11 cellular contexts compared by ENCODE assay signal in genomic region chr17:63907161-63907778, GRCh38. TPM values are rescaled to one million over a fixed set of nuclear protein-coding genes. Genes with fewer than 3 reads are reported as not detected.
DNase-seq lines count a peak whose midpoint lies in the region; ATAC-seq, FAIRE-seq and TF ChIP-seq lines count a peak whose summit lies in the region.
"Not testable (repeated sequence)": the region's sequence is repeated elsewhere in the genome, so short reads cannot be mapped to it uniquely, and the experiment has no call there.
"Had no signal": no experiment of that assay in that cellular context is flagged by ENCODE, and none has a peak within 500 bp of the region (broad histone marks: within the 10 kb centered on the region; RNA-seq: fewer than 3 reads in every experiment).

No MANE protein-coding gene starts in this region.

- not testable (repeated sequence) for H3K9me1 ChIP-seq in K562 (ENCODE audit: control insufficient read depth, insufficient read depth, low read length)

- not testable (repeated sequence) for TF ChIP-seq CTCF in A549 (IDR thresholded peaks at IDR 0.05)
- TF ChIP-seq CTCF in DOHH2 (IDR thresholded peaks at IDR 0.05; ENCODE audit: low read depth, low read length, poor library complexity, severe bottlenecking) (peak; percentile 32), K562 (IDR thresholded peaks at IDR 0.05 in 2 of 3, conservative IDR thresholded peaks at IDR 0.05 in 1 of 3; ENCODE audit: insufficient read depth in 2 of 3, low read depth in 1 of 3, low read length in 3 of 3) (peak; percentile 34 to 39 (median 37); a peak in 3 of 6 replicates), neural crest cell (conservative IDR thresholded peaks at IDR 0.05) (peak; percentile 39)

- not testable (repeated sequence) for H3K79me2 ChIP-seq in DOHH2 (ENCODE audit: control insufficient read depth, low read length); K562 (ENCODE audit: control insufficient read depth, insufficient read depth, low read length)

- not testable (repeated sequence) for H3K36me3 Mint-ChIP-seq in neural crest cell (ENCODE audit: low read depth)

- not testable (repeated sequence) for H3K36me3 ChIP-seq in DOHH2 (ENCODE audit: control insufficient read depth, low read length); K562 (ENCODE audit: control insufficient read depth, insufficient read depth, low read length)

- not testable (repeated sequence) for H3K27ac ChIP-seq in A549; DOHH2 (ENCODE audit: low read depth, low read length); K562 (ENCODE audit: extremely low read depth, low read depth, low read length)

- intact Hi-C loops in K562 (cut with micrococcal nuclease): loop anchor here (10.0 kb wide), 1 partner anchor 508 kb away; no protein-coding TSS in a partner anchor
- intact Hi-C loops in Right ventricle myocardium inferior (cut with DNase I): not testable (repeated sequence)

- not testable (repeated sequence) for H3F3A ChIP-seq in DOHH2 (ENCODE audit: control insufficient read depth, insufficient read depth)

- not testable (repeated sequence) for H3K4me3 ChIP-seq in A549; DOHH2 (ENCODE audit: low read length); K562

- 41% methylated on average over 12 of the region's 12 CpGs for WGBS in A549 (ENCODE audit: missing lambda C conversion rate)
- WGBS in K562 (ENCODE audit: insufficient coverage, low coverage, missing lambda C conversion rate): 42% methylated on average over 10 of the region's 12 CpGs

- H4K20me1 ChIP-seq in DOHH2 (ENCODE audit: control insufficient read depth, insufficient read depth, low read depth, low read length); K562 (replicated peaks; ENCODE audit: control insufficient read depth, insufficient read depth, low read length): not testable (repeated sequence)

- not testable (repeated sequence) for H3K9me2 ChIP-seq in DOHH2 (replicated peaks; ENCODE audit: control insufficient read depth, low read length)

- H2AFZ ChIP-seq in K562 (ENCODE audit: low read depth, low read length): not testable (repeated sequence)

- ATAC-seq in A549 (peak; percentile 44 to 72; a peak in 3 of 6 replicates), K562 (peak; percentile 93), Right ventricle myocardium inferior (peak; percentile 37)

- not testable (repeated sequence) for H3K9me3 Mint-ChIP-seq in neural crest cell

- H3K27me3 Mint-ChIP-seq in neural crest cell (ENCODE audit: low read depth): peaks cover 28% of the 10 kb centered on the region

- not testable (repeated sequence) for TF ChIP-seq POLR2A in A549 (IDR thresholded peaks at IDR 0.05; ENCODE audit: low read length); K562 (conservative IDR thresholded peaks at IDR 0.05)

- not testable (repeated sequence) for H3K4me1 ChIP-seq in A549; DOHH2 (ENCODE audit: control insufficient read depth, low read length); K562 (replicated peaks in 1 of 2; ENCODE audit: control insufficient read depth in 2 of 2, insufficient read depth in 2 of 2, low read length in 2 of 2)

- not testable (repeated sequence) for H3K9me3 ChIP-seq in A549; DOHH2 (ENCODE audit: control insufficient read depth, insufficient read depth, low read length); K562 (replicated peaks; ENCODE audit: control insufficient read depth, insufficient read depth, low read depth, low read length)

- not testable (repeated sequence) for H3K4me1 Mint-ChIP-seq in neural crest cell

- not testable (repeated sequence) for H3K4me2 ChIP-seq in A549; DOHH2 (ENCODE audit: low read length); K562 (ENCODE audit: insufficient read depth, low read length)

- in situ Hi-C loops in K562 (cut with MboI): not testable (repeated sequence)

- FAIRE-seq in A549 (lab: Jason Lieb, UNC): not testable (repeated sequence)
- FAIRE-seq in K562 (lab: Jason Lieb, UNC): peak; percentile 57

- H3K4me3 Mint-ChIP-seq in neural crest cell: not testable (repeated sequence)

- H3K27me3 ChIP-seq in DOHH2 (ENCODE audit: control insufficient read depth, low read length) (peaks cover 18% of the 10 kb centered on the region), K562 (ENCODE audit: control insufficient read depth in 2 of 2, insufficient read depth in 2 of 2, low read length in 2 of 2) (peaks cover 9 to 32% of the 10 kb centered on the region in 2 experiments; a peak in 4 of 5 replicates)

- TF ChIP-seq RAD21 in A549 (conservative IDR thresholded peaks at IDR 0.05 in 1 of 2, IDR thresholded peaks at IDR 0.05 in 1 of 2): not testable (repeated sequence)
- TF ChIP-seq RAD21 in Ishikawa (IDR thresholded peaks at IDR 0.05; ENCODE audit: low read depth) (peak; percentile 9; the same call in 1 of the 2 replicates), K562 (CRISPR knock-in tag; conservative IDR thresholded peaks at IDR 0.05 in 1 of 2, IDR thresholded peaks at IDR 0.05 in 1 of 2) (peak in 1 of 2 experiments; percentile 40; a peak in 2 of 4 replicates)

- CTCF ChIA-PET in A549 (lab: Yijun Ruan, JAX): interaction anchor here (0.7 to 8.8 kb wide), 12 partner anchors 10 to 227 kb away, joined by 3 to 80 read pairs (median 4); partner anchors contain the start of genes GH1 and ICAM2
- CTCF ChIA-PET in K562 (lab: Yijun Ruan, JAX; ENCODE audit: low intra/inter-chr PET ratio): interaction anchor here (0.7 kb wide), 1 partner anchor 15 kb away, joined by 3 read pairs; no protein-coding TSS in a partner anchor

- POLR2A ChIA-PET in A549 (lab: Yijun Ruan, JAX): not testable (repeated sequence)
- POLR2A ChIA-PET in K562 (lab: Yijun Ruan, JAX): interaction anchor here (0.6 to 1.3 kb wide), 2 partner anchors 187 to 238 kb away, joined by 3 read pairs; no protein-coding TSS in a partner anchor

- not testable (repeated sequence) for TF ChIP-seq EP300 in A549 (IDR thresholded peaks at IDR 0.05); Ishikawa (IDR thresholded peaks at IDR 0.05; ENCODE audit: borderline replicate concordance); K562 (IDR thresholded peaks at IDR 0.05; ENCODE audit: low read length)

- not testable (repeated sequence) for H3K27ac Mint-ChIP-seq in neural crest cell (ENCODE audit: unreplicated experiment)

- DNase-seq in A549 (ENCODE audit: low read depth in 1 of 2, low spot score in 1 of 2); Right ventricle myocardium inferior (ENCODE audit: missing footprints); neural crest cell (ENCODE audit: low read depth, low spot score): not testable (repeated sequence)
- DNase-seq in NCI-H82 (lab: John Stamatoyannopoulos, UW) (peak; percentile 81), UCSD-AML1 (lab: John Stamatoyannopoulos, UW; ENCODE audit: unreplicated experiment) (peak; percentile 16), K562 (ENCODE audit: extremely low read depth in 1 of 4, low spot score in 3 of 4) (peak in 3 of 4 experiments; percentile 27 to 60 (median 34))

- not testable (repeated sequence) for BruUV-seq in K562 (replicated peaks; lab: Mats Ljungman, UMichigan)

- H3K9ac ChIP-seq in K562 (ENCODE audit: insufficient read depth in 1 of 2, low read depth in 2 of 2, low read length in 2 of 2): not testable (repeated sequence)

RNA-seq across cellular contexts. Expression of gene CSHL1, which starts 3.8 kb away (rescaled TPM):
- polyA plus RNA-seq in A549 (2011; rRNA removed) (not detected in 2 replicates), A549 (2017; fragmentation: RNase III; extraction: RNeasy Plus Mini Kit Qiagen cat#74134 plus additional on column Dnase treatment) (not detected in 3 replicates), K562 (2011; rRNA removed) (not detected in 2 replicates), K562 (2014; fragmentation: Illumina TruSeq; extraction: Trizol) (not detected in 2 replicates), K562 (2014; fragmentation: Nextera tagmentation; extraction: Ambion mirVana) (not detected), K562 (2014; rRNA removed) (not detected in 2 replicates)
- not detected in 2 replicates for polyA plus RNA-seq in A549 (2012; cell fraction: cytosol; rRNA removed)
- polyA plus RNA-seq in A549 (2012; cell fraction: nucleus; rRNA removed): not detected in 2 replicates
- not detected in 2 replicates for polyA minus RNA-seq in A549 (2011; rRNA and poly(A)+ RNA removed)
- not detected in 2 replicates for total RNA-seq in K562 (2011; cell fraction: chromatin; rRNA removed; ENCODE audit: low replicate concordance)
- total RNA-seq in K562 (2011; cell fraction: nucleolus; rRNA removed): not detected in 2 replicates
- total RNA-seq in K562 (2011; cell fraction: nucleoplasm; rRNA removed): not detected in 2 replicates
- total RNA-seq in K562 (2014; rRNA removed) (not detected in 2 replicates), K562 (2014; rRNA removed; fragmentation: Illumina TruSeq; extraction: Trizol) (not detected in 2 replicates), K562 (2015; rRNA removed; fragmentation: Illumina TruSeq; extraction: Trizol) (not detected in 2 replicates), K562 (2021) (not detected in 2 replicates), Right ventricle myocardium inferior (not detected), neural crest cell (not detected in 2 replicates)
- not detected in 2 replicates for polyA plus RNA-seq in K562 (2011; cell fraction: cytosol; rRNA removed)
- polyA plus RNA-seq in K562 (2011; cell fraction: nucleus; rRNA removed): not detected in 2 replicates
- not detected in 2 replicates for polyA plus RNA-seq in K562 (2012)
- polyA minus RNA-seq in K562 (2011; rRNA and poly(A)+ RNA removed): not detected in 2 replicates
- not detected in 2 replicates for polyA minus RNA-seq in K562 (2011; cell fraction: cytosol; rRNA and poly(A)+ RNA removed)
- polyA minus RNA-seq in K562 (2011; cell fraction: nucleus; rRNA and poly(A)+ RNA removed): not detected in 2 replicates
- total RNA-seq: G401, ovary, T-helper 17 cell had no signal
- polyA plus RNA-seq: ovary had no signal

RNA-seq across cellular contexts. Expression of gene CSH1, which starts 10.9 kb away (rescaled TPM):
- polyA plus RNA-seq in A549 (2011; rRNA removed) (not detected in 2 replicates), A549 (2017; fragmentation: RNase III; extraction: RNeasy Plus Mini Kit Qiagen cat#74134 plus additional on column Dnase treatment) (not detected in 3 replicates), K562 (2011; rRNA removed) (not detected in 2 replicates), K562 (2014; fragmentation: Illumina TruSeq; extraction: Trizol) (not detected in 2 replicates), K562 (2014; fragmentation: Nextera tagmentation; extraction: Ambion mirVana) (not detected), K562 (2014; rRNA removed) (not detected in 2 replicates)
- polyA plus RNA-seq in A549 (2012; cell fraction: cytosol; rRNA removed): not detected in 2 replicates
- not detected in 2 replicates for polyA plus RNA-seq in A549 (2012; cell fraction: nucleus; rRNA removed)
- polyA minus RNA-seq in A549 (2011; rRNA and poly(A)+ RNA removed): not detected in 2 replicates
- not detected in 2 replicates for total RNA-seq in K562 (2011; cell fraction: chromatin; rRNA removed; ENCODE audit: low replicate concordance)
- not detected in 2 replicates for total RNA-seq in K562 (2011; cell fraction: nucleolus; rRNA removed)
- not detected in 2 replicates for total RNA-seq in K562 (2011; cell fraction: nucleoplasm; rRNA removed)
- total RNA-seq in K562 (2014; rRNA removed) (not detected in 2 replicates), K562 (2014; rRNA removed; fragmentation: Illumina TruSeq; extraction: Trizol) (not detected in 2 replicates), K562 (2015; rRNA removed; fragmentation: Illumina TruSeq; extraction: Trizol) (not detected in 2 replicates), K562 (2021) (not detected in 2 replicates), Right ventricle myocardium inferior (not detected), neural crest cell (not detected in 2 replicates)
- not detected in 2 replicates for polyA plus RNA-seq in K562 (2011; cell fraction: cytosol; rRNA removed)
- not detected in 2 replicates for polyA plus RNA-seq in K562 (2011; cell fraction: nucleus; rRNA removed)
- polyA plus RNA-seq in K562 (2012): 0.25 TPM in 1 of 2 replicates, not detected in the other
- polyA minus RNA-seq in K562 (2011; rRNA and poly(A)+ RNA removed): not detected in 2 replicates
- not detected in 2 replicates for polyA minus RNA-seq in K562 (2011; cell fraction: cytosol; rRNA and poly(A)+ RNA removed)
- polyA minus RNA-seq in K562 (2011; cell fraction: nucleus; rRNA and poly(A)+ RNA removed): not detected in 2 replicates
- total RNA-seq: G401, ovary had no signal
- polyA plus RNA-seq: ovary had no signal

RNA-seq across cellular contexts. Expression of gene GH1, which starts 11.4 kb away (rescaled TPM):
- polyA plus RNA-seq in A549 (2011; rRNA removed) (not detected in 2 replicates), A549 (2017; fragmentation: RNase III; extraction: RNeasy Plus Mini Kit Qiagen cat#74134 plus additional on column Dnase treatment) (not detected in 3 replicates), K562 (2011; rRNA removed) (not detected in 2 replicates), K562 (2014; fragmentation: Illumina TruSeq; extraction: Trizol) (not detected in 2 replicates), K562 (2014; fragmentation: Nextera tagmentation; extraction: Ambion mirVana) (not detected), K562 (2014; rRNA removed) (not detected in 2 replicates)
- not detected in 2 replicates for polyA plus RNA-seq in A549 (2012; cell fraction: cytosol; rRNA removed)
- not detected in 2 replicates for polyA plus RNA-seq in A549 (2012; cell fraction: nucleus; rRNA removed)
- polyA minus RNA-seq in A549 (2011; rRNA and poly(A)+ RNA removed): not detected in 2 replicates
- not detected in 2 replicates for total RNA-seq in K562 (2011; cell fraction: chromatin; rRNA removed; ENCODE audit: low replicate concordance)
- total RNA-seq in K562 (2011; cell fraction: nucleolus; rRNA removed): not detected in 2 replicates
- total RNA-seq in K562 (2011; cell fraction: nucleoplasm; rRNA removed): not detected in 2 replicates
- total RNA-seq in K562 (2014; rRNA removed) (not detected in 2 replicates), K562 (2014; rRNA removed; fragmentation: Illumina TruSeq; extraction: Trizol) (not detected in 2 replicates), K562 (2015; rRNA removed; fragmentation: Illumina TruSeq; extraction: Trizol) (not detected in 2 replicates), K562 (2021) (not detected in 2 replicates), Right ventricle myocardium inferior (not detected), neural crest cell (not detected in 2 replicates)
- polyA plus RNA-seq in K562 (2011; cell fraction: cytosol; rRNA removed): not detected in 2 replicates
- polyA plus RNA-seq in K562 (2011; cell fraction: nucleus; rRNA removed): not detected in 2 replicates
- not detected in 2 replicates for polyA plus RNA-seq in K562 (2012)
- polyA minus RNA-seq in K562 (2011; rRNA and poly(A)+ RNA removed): not detected in 2 replicates
- not detected in 2 replicates for polyA minus RNA-seq in K562 (2011; cell fraction: cytosol; rRNA and poly(A)+ RNA removed)
- polyA minus RNA-seq in K562 (2011; cell fraction: nucleus; rRNA and poly(A)+ RNA removed): not detected in 2 replicates
- total RNA-seq: G401, ovary, T-helper 17 cell had no signal
- polyA plus RNA-seq: ovary had no signal

RNA-seq across cellular contexts. Expression of gene CD79B, which starts 24.9 kb away (rescaled TPM):
- 0.14 and 0.19 TPM in 2 replicates for polyA plus RNA-seq in A549 (2011; rRNA removed)
- polyA plus RNA-seq in A549 (2012; cell fraction: cytosol; rRNA removed): 0.08 and 0.17 TPM in 2 replicates
- polyA plus RNA-seq in A549 (2012; cell fraction: nucleus; rRNA removed): 0.05 TPM in 1 of 2 replicates, not detected in the other
- polyA plus RNA-seq in A549 (2017; fragmentation: RNase III; extraction: RNeasy Plus Mini Kit Qiagen cat#74134 plus additional on column Dnase treatment): not detected in 3 replicates
- not detected in 2 replicates for polyA minus RNA-seq in A549 (2011; rRNA and poly(A)+ RNA removed)
- not detected in 2 replicates for total RNA-seq in K562 (2011; cell fraction: chromatin; rRNA removed; ENCODE audit: low replicate concordance)
- total RNA-seq in K562 (2011; cell fraction: nucleolus; rRNA removed): not detected in 2 replicates
- 0.59 TPM in 1 of 2 replicates, not detected in the other for total RNA-seq in K562 (2011; cell fraction: nucleoplasm; rRNA removed)
- not detected in 2 replicates for total RNA-seq in K562 (2014; rRNA removed)
- total RNA-seq in K562 (2014; rRNA removed; fragmentation: Illumina TruSeq; extraction: Trizol): 0.44 TPM in 1 of 2 replicates, not detected in the other
- not detected in 2 replicates for total RNA-seq in K562 (2015; rRNA removed; fragmentation: Illumina TruSeq; extraction: Trizol)
- total RNA-seq in K562 (2021): 0.38 and 0.62 TPM in 2 replicates
- polyA plus RNA-seq in K562 (2011; rRNA removed): 0.34 and 0.50 TPM in 2 replicates
- 0.36 and 0.80 TPM in 2 replicates for polyA plus RNA-seq in K562 (2011; cell fraction: cytosol; rRNA removed)
- polyA plus RNA-seq in K562 (2011; cell fraction: nucleus; rRNA removed): 0.38 and 0.46 TPM in 2 replicates
- 0.86 and 0.99 TPM in 2 replicates for polyA plus RNA-seq in K562 (2012)
- polyA plus RNA-seq in K562 (2014; fragmentation: Illumina TruSeq; extraction: Trizol): 0.12 and 0.39 TPM in 2 replicates
- under 1 TPM; 0.15 to 0.18 TPM for polyA plus RNA-seq in K562 (2014; fragmentation: Nextera tagmentation; extraction: Ambion mirVana)
- polyA plus RNA-seq in K562 (2014; rRNA removed): 0.57 TPM in 1 of 2 replicates, not detected in the other
- not detected in 2 replicates for polyA minus RNA-seq in K562 (2011; rRNA and poly(A)+ RNA removed)
- not detected in 2 replicates for polyA minus RNA-seq in K562 (2011; cell fraction: cytosol; rRNA and poly(A)+ RNA removed)
- not detected in 2 replicates for polyA minus RNA-seq in K562 (2011; cell fraction: nucleus; rRNA and poly(A)+ RNA removed)
- total RNA-seq in Right ventricle myocardium inferior: 6.9 TPM
- total RNA-seq in neural crest cell: 0.86 and 1.0 TPM in 2 replicates

RNA-seq across cellular contexts. Expression of gene GH2, which starts 25.5 kb away (rescaled TPM):
- polyA plus RNA-seq in A549 (2011; rRNA removed): not detected in 2 replicates
- not detected in 2 replicates for polyA plus RNA-seq in A549 (2012; cell fraction: cytosol; rRNA removed)
- polyA plus RNA-seq in A549 (2012; cell fraction: nucleus; rRNA removed): not detected in 2 replicates
- polyA plus RNA-seq in A549 (2017; fragmentation: RNase III; extraction: RNeasy Plus Mini Kit Qiagen cat#74134 plus additional on column Dnase treatment): not detected in 3 replicates
- not detected in 2 replicates for polyA minus RNA-seq in A549 (2011; rRNA and poly(A)+ RNA removed)
- not detected in 2 replicates for total RNA-seq in K562 (2011; cell fraction: chromatin; rRNA removed; ENCODE audit: low replicate concordance)
- not detected in 2 replicates for total RNA-seq in K562 (2011; cell fraction: nucleolus; rRNA removed)
- not detected in 2 replicates for total RNA-seq in K562 (2011; cell fraction: nucleoplasm; rRNA removed)
- total RNA-seq in K562 (2014; rRNA removed): not detected in 2 replicates
- not detected in 2 replicates for total RNA-seq in K562 (2014; rRNA removed; fragmentation: Illumina TruSeq; extraction: Trizol)
- total RNA-seq in K562 (2015; rRNA removed; fragmentation: Illumina TruSeq; extraction: Trizol): not detected in 2 replicates
- total RNA-seq in K562 (2021): not detected in 2 replicates
- not detected in 2 replicates for polyA plus RNA-seq in K562 (2011; rRNA removed)
- not detected in 2 replicates for polyA plus RNA-seq in K562 (2011; cell fraction: cytosol; rRNA removed)
- not detected in 2 replicates for polyA plus RNA-seq in K562 (2011; cell fraction: nucleus; rRNA removed)
- not detected in 2 replicates for polyA plus RNA-seq in K562 (2012)
- polyA plus RNA-seq in K562 (2014; fragmentation: Illumina TruSeq; extraction: Trizol): not detected in 2 replicates
- not detected for polyA plus RNA-seq in K562 (2014; fragmentation: Nextera tagmentation; extraction: Ambion mirVana)
- polyA plus RNA-seq in K562 (2014; rRNA removed): 0.18 TPM in 1 of 2 replicates, not detected in the other
- not detected in 2 replicates for polyA minus RNA-seq in K562 (2011; rRNA and poly(A)+ RNA removed)
- polyA minus RNA-seq in K562 (2011; cell fraction: cytosol; rRNA and poly(A)+ RNA removed): not detected in 2 replicates
- polyA minus RNA-seq in K562 (2011; cell fraction: nucleus; rRNA and poly(A)+ RNA removed): not detected in 2 replicates
- total RNA-seq in Right ventricle myocardium inferior: not detected
- not detected in 2 replicates for total RNA-seq in neural crest cell
- total RNA-seq: G401, ovary, T-helper 17 cell had no signal
- polyA plus RNA-seq: ovary had no signal

Comparison
In these comparisons a context has a peak if more than half of its experiments do, and no peak if none do; other contexts are left out.
1. ATAC-seq: peak in every context shown above with its lines; median percentile 93 in K562; 58 in A549; 37 in Right ventricle myocardium inferior.